In the genomic region with DNA sequence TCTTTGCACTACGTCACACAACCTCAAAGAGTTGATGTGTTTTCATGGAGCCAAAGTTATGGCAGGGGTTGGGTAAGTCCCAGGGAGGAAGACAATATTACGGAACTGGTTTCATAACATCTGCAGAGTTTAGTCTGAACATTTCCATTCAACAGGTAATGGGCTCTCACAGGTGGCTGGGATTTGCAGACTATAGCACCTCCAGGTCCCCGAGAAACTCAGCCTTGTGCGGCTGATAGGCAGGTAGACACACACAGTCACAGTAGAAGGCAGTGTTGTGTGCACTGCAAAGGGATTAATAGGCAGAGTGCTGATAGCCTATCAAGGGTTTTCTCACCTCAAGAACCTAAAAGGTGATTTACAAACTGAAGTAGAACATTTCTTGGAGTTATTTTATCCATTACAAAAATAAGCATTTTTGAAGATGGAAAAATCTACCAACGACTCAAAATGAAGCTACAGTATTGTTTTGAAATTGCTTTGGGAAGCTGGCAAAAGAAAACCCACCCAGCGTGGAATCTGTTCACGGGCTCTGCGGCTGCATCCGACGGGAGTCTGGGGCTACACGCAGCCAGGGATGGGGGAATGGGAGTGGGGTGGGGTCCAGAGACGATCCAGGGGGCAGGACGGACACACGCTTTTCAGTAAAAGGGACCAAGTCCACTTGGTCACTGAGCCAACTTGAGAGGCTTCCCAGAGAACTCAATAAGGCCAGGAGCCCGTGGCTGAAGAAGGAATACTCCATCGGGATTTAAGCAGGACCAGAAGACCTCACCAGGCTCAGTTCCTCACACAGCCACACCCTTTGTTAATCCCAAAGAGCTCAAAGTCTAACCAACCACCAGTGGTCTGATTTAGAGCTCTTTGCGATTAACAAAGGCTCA, we compare ENCODE assay signal across 8 cellular contexts.
DNase-seq lines count a peak whose midpoint lies in the region; ATAC-seq and TF ChIP-seq lines count a peak whose summit lies in the region.

No MANE protein-coding gene starts in this region.

- H2AFZ ChIP-seq in SU-DHL-6 (ENCODE audit: low read depth, low read length, severe bottlenecking): peak overlapping the region; percentile 99
- H2AFZ ChIP-seq in osteoblast (ENCODE audit: low read length): peak overlapping the region; percentile 78

- intact Hi-C loops in activated CD4-positive, alpha-beta T cell treated with anti-CD3 and anti-CD28 coated beads for 36 hours (cut with DNase I, micrococcal nuclease): no loop called here

- H3K9me3 Mint-ChIP-seq in activated CD4-positive, alpha-beta T cell treated with anti-CD3 and anti-CD28 coated beads for 36 hours (ENCODE audit: low read depth): no peaks in the 10 kb centered on the region

- peak overlapping the region; percentile 56 for H3K27ac Mint-ChIP-seq in activated CD4-positive, alpha-beta T cell treated with anti-CD3 and anti-CD28 coated beads for 36 hours

- POLR2A ChIA-PET in activated CD4-positive, alpha-beta T cell treated with anti-CD3 and anti-CD28 coated beads for 36 hours (lab: Charles Lee): interaction anchor here (0.6 to 1.7 kb wide), 6 partner anchors 42 to 674 kb away, joined by 3 read pairs; no protein-coding TSS in a partner anchor

- no peaks in the 10 kb centered on the region for H3K27me3 Mint-ChIP-seq in activated CD4-positive, alpha-beta T cell treated with anti-CD3 and anti-CD28 coated beads for 36 hours

- H3K4me1 ChIP-seq in osteoblast (ENCODE audit: insufficient read depth, low read length): peaks cover 12% of the 10 kb centered on the region

- peaks cover 8% of the 10 kb centered on the region for H3K36me3 Mint-ChIP-seq in activated CD4-positive, alpha-beta T cell treated with anti-CD3 and anti-CD28 coated beads for 36 hours (ENCODE audit: low read depth)

- H3K36me3 ChIP-seq in SU-DHL-6 (ENCODE audit: low read length) (no peaks in the 10 kb centered on the region), osteoblast (ENCODE audit: insufficient read depth, low read length) (peaks cover 6% of the 10 kb centered on the region)

- H3K4me3 ChIP-seq in SU-DHL-6 (ENCODE audit: insufficient read depth, low read length, poor library complexity, severe bottlenecking): peak overlapping the region; percentile 75
- H3K4me3 ChIP-seq in foreskin fibroblast (ENCODE audit: low read depth in 1 of 2, low read length in 2 of 2): peak overlapping the region; percentile 79 to 86
- peak overlapping the region; percentile 84 for H3K4me3 ChIP-seq in osteoblast (ENCODE audit: insufficient read depth, low read length)

- H3K79me2 ChIP-seq in SU-DHL-6 (ENCODE audit: insufficient read depth, low read length) (no peaks in the 10 kb centered on the region), osteoblast (ENCODE audit: insufficient read depth, low read length) (peaks cover 57% of the 10 kb centered on the region)

- H3K9me3 ChIP-seq in SU-DHL-6 (ENCODE audit: insufficient read depth, low read length): no peaks in the 10 kb centered on the region
- no peaks in the 10 kb centered on the region for H3K9me3 ChIP-seq in osteoblast (ENCODE audit: low read depth, low read length)

- no peaks in the 10 kb centered on the region; the same call in 1 of the 2 replicates for H3F3A ChIP-seq in SU-DHL-6 (ENCODE audit: insufficient read depth)

- no peaks in the 10 kb centered on the region for H4K20me1 ChIP-seq in SU-DHL-6 (ENCODE audit: low read depth, low read length)
- H4K20me1 ChIP-seq in osteoblast (ENCODE audit: insufficient read depth, low read length): no peaks in the 10 kb centered on the region

- CTCF ChIA-PET in activated CD4-positive, alpha-beta T cell treated with anti-CD3 and anti-CD28 coated beads for 36 hours (lab: Charles Lee): interaction anchor here (0.6 to 8.8 kb wide), 10 partner anchors 9 to 219 kb away, joined by 3 to 135 read pairs (median 4); no protein-coding TSS in a partner anchor

- H3K27ac ChIP-seq in SU-DHL-6 (ENCODE audit: low read depth, low read length) (no peak overlapping the region), osteoblast (ENCODE audit: low read depth, low read length) (peak overlapping the region; percentile 86)

- DNase-seq in activated CD4-positive, alpha-beta T cell treated with anti-CD3 and anti-CD28 coated beads for 36 hours: no peak
- no peak for DNase-seq in activated CD4-positive, alpha-beta T cell treated with anti-CD3 and anti-CD28 coated beads for 48 hours
- DNase-seq in foreskin fibroblast (peak in 1 of 2 donors; percentile 66), osteoblast (ENCODE audit: insufficient read length, low spot score, missing footprints) (peak; percentile 95), NCI-H2107 treated with DMSO at 0.1 percent for 48 hours (lab: John Stamatoyannopoulos, UW; ENCODE audit: unreplicated experiment) (no peak)
- DNase-seq in stimulated activated CD4-positive, alpha-beta T cell treated with anti-CD3 and anti-CD28 coated beads, Interleukin-15, amount 100 ng/mL, for 24 hours: no peak

- H3K9me2 ChIP-seq in SU-DHL-6 (replicated peaks; ENCODE audit: insufficient read depth, low read length): no peaks in the 10 kb centered on the region

- H3K4me3 Mint-ChIP-seq in activated CD4-positive, alpha-beta T cell treated with anti-CD3 and anti-CD28 coated beads for 36 hours: peak overlapping the region; percentile 74

- peak overlapping the region; percentile 72 for H3K9ac ChIP-seq in SU-DHL-6 (ENCODE audit: low read length)

- H3K4me2 ChIP-seq in SU-DHL-6 (ENCODE audit: low read depth, low read length, poor library complexity, severe bottlenecking) (peak overlapping the region; percentile 86), osteoblast (ENCODE audit: insufficient read depth, low read length) (peak overlapping the region; percentile 84)

- peaks cover 52% of the 10 kb centered on the region for H3K4me1 Mint-ChIP-seq in activated CD4-positive, alpha-beta T cell treated with anti-CD3 and anti-CD28 coated beads for 36 hours

- H3K27me3 ChIP-seq in SU-DHL-6 (ENCODE audit: low read length) (no peaks in the 10 kb centered on the region), osteoblast (ENCODE audit: insufficient read depth, low read length) (no peaks in the 10 kb centered on the region)

- ATAC-seq in activated CD4-positive, alpha-beta T cell treated with anti-CD3 and anti-CD28 coated beads for 36 hours: no peak
- ATAC-seq in GM18873 (IDR thresholded peaks at IDR 0.05; ENCODE audit: low FRiP score, unreplicated experiment): no peak

- no peak for TF ChIP-seq CTCF in SU-DHL-6 (IDR thresholded peaks at IDR 0.05; ENCODE audit: insufficient read depth, low read length, poor library complexity, severe bottlenecking)
- TF ChIP-seq CTCF in foreskin fibroblast (IDR thresholded peaks at IDR 0.05; ENCODE audit: low read depth, low read length): no peak
- TF ChIP-seq CTCF in osteoblast (IDR thresholded peaks at IDR 0.05; ENCODE audit: extremely low read depth, low read depth, low read length): no peak
